ENCODE assay signal across 1 cellular context in the genomic region with DNA sequence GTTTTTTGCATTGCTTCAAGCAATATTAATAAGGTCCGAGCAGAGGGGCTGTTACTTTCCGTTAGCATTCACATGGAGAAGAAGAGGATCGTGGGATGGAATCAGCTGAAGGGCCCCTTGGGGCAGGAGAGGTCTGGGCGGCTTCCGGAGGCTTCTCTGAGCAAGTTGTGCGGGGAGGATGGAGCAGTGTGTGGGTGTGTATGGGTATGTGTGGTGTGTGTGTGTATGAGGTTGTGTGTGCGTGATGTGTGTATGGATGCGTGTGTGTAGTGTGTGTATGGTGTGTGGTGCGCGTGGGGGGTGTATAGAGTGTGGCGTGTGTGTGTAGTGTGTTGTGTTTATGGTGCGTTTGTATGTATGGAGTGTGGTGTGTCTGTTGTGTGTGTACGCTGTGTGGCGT.
TF ChIP-seq lines count a peak whose summit lies in the region.

No MANE protein-coding gene starts in this region.

TF ChIP-seq in H1, 55 proteins besides CTCF, POLR2A, EP300 and RAD21:
- no peak for TF ChIP-seq KDM4A (IDR thresholded peaks at IDR 0.05; ENCODE audit: low read depth, low read length, severe bottlenecking)
- TF ChIP-seq, protein P1, sequence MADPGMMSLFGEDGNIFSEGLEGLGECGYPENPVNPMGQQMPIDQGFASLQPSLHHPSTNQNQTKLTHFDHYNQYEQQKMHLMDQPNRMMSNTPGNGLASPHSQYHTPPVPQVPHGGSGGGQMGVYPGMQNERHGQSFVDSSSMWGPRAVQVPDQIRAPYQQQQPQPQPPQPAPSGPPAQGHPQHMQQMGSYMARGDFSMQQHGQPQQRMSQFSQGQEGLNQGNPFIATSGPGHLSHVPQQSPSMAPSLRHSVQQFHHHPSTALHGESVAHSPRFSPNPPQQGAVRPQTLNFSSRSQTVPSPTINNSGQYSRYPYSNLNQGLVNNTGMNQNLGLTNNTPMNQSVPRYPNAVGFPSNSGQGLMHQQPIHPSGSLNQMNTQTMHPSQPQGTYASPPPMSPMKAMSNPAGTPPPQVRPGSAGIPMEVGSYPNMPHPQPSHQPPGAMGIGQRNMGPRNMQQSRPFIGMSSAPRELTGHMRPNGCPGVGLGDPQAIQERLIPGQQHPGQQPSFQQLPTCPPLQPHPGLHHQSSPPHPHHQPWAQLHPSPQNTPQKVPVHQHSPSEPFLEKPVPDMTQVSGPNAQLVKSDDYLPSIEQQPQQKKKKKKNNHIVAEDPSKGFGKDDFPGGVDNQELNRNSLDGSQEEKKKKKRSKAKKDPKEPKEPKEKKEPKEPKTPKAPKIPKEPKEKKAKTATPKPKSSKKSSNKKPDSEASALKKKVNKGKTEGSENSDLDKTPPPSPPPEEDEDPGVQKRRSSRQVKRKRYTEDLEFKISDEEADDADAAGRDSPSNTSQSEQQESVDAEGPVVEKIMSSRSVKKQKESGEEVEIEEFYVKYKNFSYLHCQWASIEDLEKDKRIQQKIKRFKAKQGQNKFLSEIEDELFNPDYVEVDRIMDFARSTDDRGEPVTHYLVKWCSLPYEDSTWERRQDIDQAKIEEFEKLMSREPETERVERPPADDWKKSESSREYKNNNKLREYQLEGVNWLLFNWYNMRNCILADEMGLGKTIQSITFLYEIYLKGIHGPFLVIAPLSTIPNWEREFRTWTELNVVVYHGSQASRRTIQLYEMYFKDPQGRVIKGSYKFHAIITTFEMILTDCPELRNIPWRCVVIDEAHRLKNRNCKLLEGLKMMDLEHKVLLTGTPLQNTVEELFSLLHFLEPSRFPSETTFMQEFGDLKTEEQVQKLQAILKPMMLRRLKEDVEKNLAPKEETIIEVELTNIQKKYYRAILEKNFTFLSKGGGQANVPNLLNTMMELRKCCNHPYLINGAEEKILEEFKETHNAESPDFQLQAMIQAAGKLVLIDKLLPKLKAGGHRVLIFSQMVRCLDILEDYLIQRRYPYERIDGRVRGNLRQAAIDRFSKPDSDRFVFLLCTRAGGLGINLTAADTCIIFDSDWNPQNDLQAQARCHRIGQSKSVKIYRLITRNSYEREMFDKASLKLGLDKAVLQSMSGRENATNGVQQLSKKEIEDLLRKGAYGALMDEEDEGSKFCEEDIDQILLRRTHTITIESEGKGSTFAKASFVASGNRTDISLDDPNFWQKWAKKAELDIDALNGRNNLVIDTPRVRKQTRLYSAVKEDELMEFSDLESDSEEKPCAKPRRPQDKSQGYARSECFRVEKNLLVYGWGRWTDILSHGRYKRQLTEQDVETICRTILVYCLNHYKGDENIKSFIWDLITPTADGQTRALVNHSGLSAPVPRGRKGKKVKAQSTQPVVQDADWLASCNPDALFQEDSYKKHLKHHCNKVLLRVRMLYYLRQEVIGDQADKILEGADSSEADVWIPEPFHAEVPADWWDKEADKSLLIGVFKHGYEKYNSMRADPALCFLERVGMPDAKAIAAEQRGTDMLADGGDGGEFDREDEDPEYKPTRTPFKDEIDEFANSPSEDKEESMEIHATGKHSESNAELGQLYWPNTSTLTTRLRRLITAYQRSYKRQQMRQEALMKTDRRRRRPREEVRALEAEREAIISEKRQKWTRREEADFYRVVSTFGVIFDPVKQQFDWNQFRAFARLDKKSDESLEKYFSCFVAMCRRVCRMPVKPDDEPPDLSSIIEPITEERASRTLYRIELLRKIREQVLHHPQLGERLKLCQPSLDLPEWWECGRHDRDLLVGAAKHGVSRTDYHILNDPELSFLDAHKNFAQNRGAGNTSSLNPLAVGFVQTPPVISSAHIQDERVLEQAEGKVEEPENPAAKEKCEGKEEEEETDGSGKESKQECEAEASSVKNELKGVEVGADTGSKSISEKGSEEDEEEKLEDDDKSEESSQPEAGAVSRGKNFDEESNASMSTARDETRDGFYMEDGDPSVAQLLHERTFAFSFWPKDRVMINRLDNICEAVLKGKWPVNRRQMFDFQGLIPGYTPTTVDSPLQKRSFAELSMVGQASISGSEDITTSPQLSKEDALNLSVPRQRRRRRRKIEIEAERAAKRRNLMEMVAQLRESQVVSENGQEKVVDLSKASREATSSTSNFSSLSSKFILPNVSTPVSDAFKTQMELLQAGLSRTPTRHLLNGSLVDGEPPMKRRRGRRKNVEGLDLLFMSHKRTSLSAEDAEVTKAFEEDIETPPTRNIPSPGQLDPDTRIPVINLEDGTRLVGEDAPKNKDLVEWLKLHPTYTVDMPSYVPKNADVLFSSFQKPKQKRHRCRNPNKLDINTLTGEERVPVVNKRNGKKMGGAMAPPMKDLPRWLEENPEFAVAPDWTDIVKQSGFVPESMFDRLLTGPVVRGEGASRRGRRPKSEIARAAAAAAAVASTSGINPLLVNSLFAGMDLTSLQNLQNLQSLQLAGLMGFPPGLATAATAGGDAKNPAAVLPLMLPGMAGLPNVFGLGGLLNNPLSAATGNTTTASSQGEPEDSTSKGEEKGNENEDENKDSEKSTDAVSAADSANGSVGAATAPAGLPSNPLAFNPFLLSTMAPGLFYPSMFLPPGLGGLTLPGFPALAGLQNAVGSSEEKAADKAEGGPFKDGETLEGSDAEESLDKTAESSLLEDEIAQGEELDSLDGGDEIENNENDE (IDR thresholded peaks at IDR 0.05; ENCODE audit: insufficient replicate concordance, low read length), result no peak
- no peak for TF ChIP-seq CEBPB (IDR thresholded peaks at IDR 0.05; ENCODE audit: low read depth, low read length)
- no peak for TF ChIP-seq TBP (IDR thresholded peaks at IDR 0.05; ENCODE audit: low read depth, low read length)
- no peak for TF ChIP-seq RNF2 (IDR thresholded peaks at IDR 0.05; ENCODE audit: borderline replicate concordance, low read depth, low read length, missing control alignments, poor library complexity, severe bottlenecking)
- TF ChIP-seq EGR1 (IDR thresholded peaks at IDR 0.05; ENCODE audit: borderline replicate concordance, low read depth, low read length), result no peak
